26 cellular contexts compared by ENCODE assay signal in the genomic region with DNA sequence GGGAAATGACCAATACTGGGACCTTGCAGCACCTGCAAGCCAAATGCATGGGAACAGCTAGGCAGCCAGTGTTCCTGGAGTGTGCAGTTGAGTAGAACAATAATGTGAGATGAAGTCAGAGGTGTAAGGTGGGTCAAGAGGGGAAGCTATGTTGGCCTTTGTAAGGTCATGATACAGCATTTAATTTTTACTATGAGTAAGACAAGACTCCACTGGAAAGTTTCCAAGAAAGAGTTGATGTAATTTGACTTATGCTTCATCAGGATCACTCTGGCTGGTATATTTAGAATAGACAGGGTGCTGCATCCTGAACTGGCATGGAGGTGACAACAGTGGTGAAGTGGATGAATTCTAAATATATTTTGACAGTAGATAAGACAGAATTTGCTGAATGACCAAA.
"Had no signal": no experiment of that assay in that cellular context is flagged by ENCODE, and none has a peak within 500 bp of the region (broad histone marks: within the 10 kb centered on the region; RNA-seq: fewer than 3 reads in every experiment).

No MANE protein-coding gene starts in this region.

- H3K36me3 Mint-ChIP-seq: memory B cell; naive B cell; natural killer cell treated with Interleukin-12 subunit alpha and Interleukin-12 subunit beta and Interleukin-15 and Interleukin-18, amount 100 ng/mL, for 72 hours; stimulated activated effector memory CD8-positive, alpha-beta T cell treated with anti-CD3 and anti-CD28 coated beads, Interleukin-12 subunit alpha, Interleukin-12 subunit beta, amount 100 ng/mL, for 72 hours had no signal

- H3K27ac Mint-ChIP-seq: memory B cell; naive B cell; natural killer cell treated with Interleukin-12 subunit alpha and Interleukin-12 subunit beta and Interleukin-15 and Interleukin-18, amount 100 ng/mL, for 72 hours; progenitor cell of endocrine pancreas; stimulated activated effector memory CD8-positive, alpha-beta T cell treated with anti-CD3 and anti-CD28 coated beads, Interleukin-12 subunit alpha, Interleukin-12 subunit beta, amount 100 ng/mL, for 72 hours had no signal

- ATAC-seq: left ventricle myocardium superior; lower lobe of right lung; natural killer cell treated with Interleukin-12 subunit alpha and Interleukin-12 subunit beta and Interleukin-15 and Interleukin-18, amount 100 ng/mL, for 72 hours; right lobe of liver; stimulated activated effector memory CD8-positive, alpha-beta T cell treated with anti-CD3 and anti-CD28 coated beads, Interleukin-12 subunit alpha, Interleukin-12 subunit beta, amount 100 ng/mL, for 72 hours had no signal

- H3K4me1 Mint-ChIP-seq: memory B cell; naive B cell; neural crest cell; stimulated activated effector memory CD8-positive, alpha-beta T cell treated with anti-CD3 and anti-CD28 coated beads, Interleukin-12 subunit alpha, Interleukin-12 subunit beta, amount 100 ng/mL, for 72 hours had no signal

- H3K4me3 Mint-ChIP-seq: memory B cell; naive B cell; natural killer cell treated with Interleukin-12 subunit alpha and Interleukin-12 subunit beta and Interleukin-15 and Interleukin-18, amount 100 ng/mL, for 72 hours; neural crest cell; stimulated activated effector memory CD8-positive, alpha-beta T cell treated with anti-CD3 and anti-CD28 coated beads, Interleukin-12 subunit alpha, Interleukin-12 subunit beta, amount 100 ng/mL, for 72 hours had no signal

- DNase-seq: dermis blood vessel endothelial cell; effector memory CD4-positive, alpha-beta T cell; esophagus squamous epithelium; foreskin melanocyte; glutamatergic neuron; heart right ventricle; hippocampal formation; islet precursor cell; kidney glomerular epithelial cell; left ventricle myocardium superior; lower lobe of right lung; naive B cell; right lobe of liver; stimulated activated CD4-positive, alpha-beta T cell treated with anti-CD3 and anti-CD28 coated beads, Interleukin-2, amount 100 ng/mL, for 24 hours; stimulated activated CD4-positive, alpha-beta T cell treated with anti-CD3 and anti-CD28 coated beads, Interleukin-4, amount 100 ng/mL, for 24 hours; stimulated activated naive CD4-positive, alpha-beta T cell treated with Interleukin-2 at 50 U/mL for 16 hours; stomach; substantia nigra; testis; tibial artery; upper lobe of left lung had no signal

- H3K27me3 Mint-ChIP-seq: memory B cell; natural killer cell treated with Interleukin-12 subunit alpha and Interleukin-12 subunit beta and Interleukin-15 and Interleukin-18, amount 100 ng/mL, for 72 hours; progenitor cell of endocrine pancreas had no signal
